In genomic region chr2:75988622-75989021, GRCh38 we compare ENCODE assay signal across 3 cellular contexts.
DNase-seq lines count a peak whose midpoint lies in the region; ATAC-seq, FAIRE-seq and TF ChIP-seq lines count a peak whose summit lies in the region.
"Not testable (repeated sequence)": the region's sequence is repeated elsewhere in the genome, so short reads cannot be mapped to it uniquely, and the experiment has no call there.

No MANE protein-coding gene starts in this region.

- POLR2A ChIA-PET in K562 (lab: Yijun Ruan, JAX); HepG2 (lab: Yijun Ruan, JAX): not testable (repeated sequence)

- H2AFZ ChIP-seq in K562 (ENCODE audit: low read depth, low read length); HepG2 (ENCODE audit: low read length): not testable (repeated sequence)

- H3K4me2 ChIP-seq in K562 (ENCODE audit: insufficient read depth, low read length); HepG2 (ENCODE audit: low read depth, low read length): not testable (repeated sequence)

- WGBS in K562 (ENCODE audit: insufficient coverage, low coverage, missing lambda C conversion rate): 16% methylated on average over 5 of the region's 5 CpGs
- 93 to 98% methylated on average over 2 to 5 of the region's 5 CpGs for WGBS in endodermal cell (ENCODE audit: insufficient coverage in 1 of 2, insufficient read length in 1 of 2), 2 experiments
- 46% methylated on average over 5 of the region's 5 CpGs for WGBS in HepG2 (ENCODE audit: low lambda C conversion rate)

- not testable (repeated sequence) for H4K20me1 ChIP-seq in K562 (replicated peaks; ENCODE audit: control insufficient read depth, insufficient read depth, low read length); HepG2 (ENCODE audit: insufficient read depth, low read length)

- H3K9me3 Mint-ChIP-seq in endodermal cell: peaks cover 24% of the 10 kb centered on the region

- intact Hi-C loops in K562 (cut with micrococcal nuclease); HepG2 (cut with micrococcal nuclease; ENCODE audit: unreplicated experiment): not testable (repeated sequence)

- TF ChIP-seq RAD21 in K562 (CRISPR knock-in tag; conservative IDR thresholded peaks at IDR 0.05 in 1 of 2, IDR thresholded peaks at IDR 0.05 in 1 of 2); HepG2 (CRISPR knock-in tag; IDR thresholded peaks at IDR 0.05): not testable (repeated sequence)

- H3K9ac ChIP-seq in K562 (ENCODE audit: insufficient read depth in 1 of 2, low read depth in 2 of 2, low read length in 2 of 2); endodermal cell (ENCODE audit: extremely low read depth, low read length, poor library complexity, severe bottlenecking); HepG2 (ENCODE audit: insufficient read depth, low read depth, low read length): not testable (repeated sequence)

- not testable (repeated sequence) for H3K27me3 Mint-ChIP-seq in endodermal cell (ENCODE audit: insufficient read depth)

- not testable (repeated sequence) for H3K9me3 ChIP-seq in K562 (replicated peaks; ENCODE audit: control insufficient read depth, insufficient read depth, low read depth, low read length); HepG2 (ENCODE audit: low read length)
- peaks cover 24% of the 10 kb centered on the region for H3K9me3 ChIP-seq in endodermal cell (ENCODE audit: control insufficient read depth, low read length)

- H3K27ac Mint-ChIP-seq in endodermal cell: not testable (repeated sequence)

- in situ Hi-C loops in K562 (cut with MboI); HepG2 (cut with HindIII; ENCODE audit: extremely low pct_ligation_motif_present, low pct_unique_long_range_greater_than_20kb): not testable (repeated sequence)

- DNase-seq in K562 (ENCODE audit: extremely low read depth in 1 of 4, low spot score in 3 of 4); endodermal cell; HepG2 (ENCODE audit: low spot score): not testable (repeated sequence)

- not testable (repeated sequence) for H3K27me3 ChIP-seq in K562 (ENCODE audit: control insufficient read depth in 2 of 2, insufficient read depth in 2 of 2, low read length in 2 of 2); endodermal cell (ENCODE audit: control insufficient read depth, insufficient read depth, low read length, poor library complexity, severe bottlenecking); HepG2 (ENCODE audit: control insufficient read depth in 1 of 2, insufficient read depth in 2 of 2, low read length in 2 of 2)

- H3K79me2 ChIP-seq in K562 (ENCODE audit: control insufficient read depth, insufficient read depth, low read length); HepG2 (ENCODE audit: insufficient read depth, low read length): not testable (repeated sequence)

- not testable (repeated sequence) for H3K4me1 ChIP-seq in K562 (replicated peaks in 1 of 2; ENCODE audit: control insufficient read depth in 2 of 2, insufficient read depth in 2 of 2, low read length in 2 of 2); endodermal cell (ENCODE audit: control insufficient read depth, insufficient read depth, low read length); HepG2 (ENCODE audit: insufficient read depth, low read length)

- not testable (repeated sequence) for H3K36me3 ChIP-seq in K562 (ENCODE audit: control insufficient read depth, insufficient read depth, low read length); endodermal cell (ENCODE audit: control insufficient read depth, insufficient read depth, low read length); HepG2 (replicated peaks in 1 of 2; ENCODE audit: control insufficient read depth in 1 of 2, insufficient read depth in 2 of 2, low read length in 2 of 2)

- H3K27ac ChIP-seq in K562 (ENCODE audit: extremely low read depth, low read depth, low read length); endodermal cell (ENCODE audit: low read depth, low read length); HepG2 (ENCODE audit: extremely low read length, insufficient read depth, low read length): not testable (repeated sequence)

- not testable (repeated sequence) for H3K9me1 ChIP-seq in K562 (ENCODE audit: control insufficient read depth, insufficient read depth, low read length)

- CTCF ChIA-PET in K562 (lab: Yijun Ruan, JAX; ENCODE audit: low intra/inter-chr PET ratio): interaction anchor here (0.6 kb wide), 1 partner anchor 34 kb away, joined by 3 read pairs; no protein-coding TSS in a partner anchor
- CTCF ChIA-PET in HepG2 (lab: Yijun Ruan, JAX; ENCODE audit: low intra/inter-chr PET ratio, low total read pairs): not testable (repeated sequence)

- not testable (repeated sequence) for TF ChIP-seq CTCF in K562 (IDR thresholded peaks at IDR 0.05 in 2 of 3, conservative IDR thresholded peaks at IDR 0.05 in 1 of 3; ENCODE audit: insufficient read depth in 2 of 3, low read depth in 1 of 3, low read length in 3 of 3); endodermal cell (conservative IDR thresholded peaks at IDR 0.05); HepG2 (CRISPR knock-in tag; IDR thresholded peaks at IDR 0.05)

- TF ChIP-seq EP300 in K562 (IDR thresholded peaks at IDR 0.05; ENCODE audit: low read length); HepG2 (IDR thresholded peaks at IDR 0.05; ENCODE audit: low read depth in 2 of 2, low read length in 2 of 2); HepG2 (CRISPR knock-in tag; IDR thresholded peaks at IDR 0.05; ENCODE audit: borderline replicate concordance): not testable (repeated sequence)

- not testable (repeated sequence) for H3K36me3 Mint-ChIP-seq in endodermal cell (ENCODE audit: low read depth)

- not testable (repeated sequence) for TF ChIP-seq POLR2A in K562 (conservative IDR thresholded peaks at IDR 0.05); HepG2 (IDR thresholded peaks at IDR 0.05; ENCODE audit: insufficient read depth in 1 of 2, low read depth in 2 of 2, low read length in 2 of 2)

- not testable (repeated sequence) for FAIRE-seq in K562 (lab: Jason Lieb, UNC); HepG2 (lab: Jason Lieb, UNC)

- not testable (repeated sequence) for H3K4me3 ChIP-seq in K562; HepG2 (replicated peaks in 1 of 3; ENCODE audit: insufficient read depth in 1 of 3, low read depth in 2 of 3, low read length in 3 of 3)
- peak overlapping the region; percentile 9 for H3K4me3 ChIP-seq in endodermal cell (ENCODE audit: low read length)

- not testable (repeated sequence) for H3K4me3 Mint-ChIP-seq in endodermal cell

- not testable (repeated sequence) for BruUV-seq in K562 (replicated peaks; lab: Mats Ljungman, UMichigan); HepG2 (replicated peaks; lab: Mats Ljungman, UMichigan)

- H3K4me1 Mint-ChIP-seq in endodermal cell: not testable (repeated sequence)

- not testable (repeated sequence) for ATAC-seq in K562, HepG2

TF ChIP-seq in K562, 482 proteins besides CTCF, POLR2A, EP300 and RAD21:
- peak; percentile 64; the same call in 1 of the 2 replicates for TF ChIP-seq ZNF431 (CRISPR knock-in tag; IDR thresholded peaks at IDR 0.05)

TF ChIP-seq in HepG2, 621 proteins besides CTCF, POLR2A, EP300 and RAD21:
- TF ChIP-seq ZNF431 (CRISPR knock-in tag; IDR thresholded peaks at IDR 0.05; ENCODE audit: borderline replicate concordance, low read depth): peak; percentile 57; the same call in 1 of the 2 replicates
TF ChIP-seq in HepG2: peak in this region for 1; not testable (repeated sequence) for 620.
